19 cellular contexts compared by ENCODE assay signal in genomic region chrX:78759081-78759480, GRCh38. TPM values are rescaled to one million over a fixed set of nuclear protein-coding genes. Genes with fewer than 3 reads are reported as not detected.
DNase-seq lines count a peak whose midpoint lies in the region; FAIRE-seq and TF ChIP-seq lines count a peak whose summit lies in the region.
"Had no signal": no experiment of that assay in that cellular context is flagged by ENCODE, and none has a peak within 500 bp of the region (broad histone marks: within the 10 kb centered on the region; RNA-seq: fewer than 3 reads in every experiment).

No MANE protein-coding gene starts in this region.

- DNase-seq in GM12891 (ENCODE audit: insufficient read length, low spot score) (no peak), M059J (ENCODE audit: low read depth) (peak; percentile 71), foreskin fibroblast (peak; percentile 0 to 18), Ammon's horn (ENCODE audit: low spot score) (no peak), cardiac septum (ENCODE audit: low spot score) (no peak), medulla oblongata (ENCODE audit: extremely low spot score) (no peak)
- DNase-seq: Caco-2; CD4-positive, alpha-beta T cell; DMS153; DMS79; GOT3; H7; KBM-7 had no signal

- H3K4me3 ChIP-seq in foreskin fibroblast (ENCODE audit: low read depth in 1 of 2, low read length in 2 of 2): no peak overlapping the region
- H3K4me3 ChIP-seq: GM12878 had no signal

- TF ChIP-seq POLR2A in GM12891 (IDR thresholded peaks at IDR 0.05; ENCODE audit: low read depth, low read length): no peak

- no peak for TF ChIP-seq CTCF in foreskin fibroblast (IDR thresholded peaks at IDR 0.05; ENCODE audit: low read depth, low read length)

- FAIRE-seq in GM12891 (lab: Jason Lieb, UNC): peak; percentile 16
- FAIRE-seq: D721Med, GM12878, HepG2 had no signal

- intact Hi-C loops in cardiac septum (cut with DNase I): no loop called here

TF ChIP-seq in GM12891, 5 proteins besides CTCF, POLR2A, EP300 and RAD21:
- no peak for TF ChIP-seq PAX5 (IDR thresholded peaks at IDR 0.05; ENCODE audit: insufficient read depth, low read length, severe bottlenecking)
- TF ChIP-seq POLR2AphosphoS5 (IDR thresholded peaks at IDR 0.05; ENCODE audit: low read depth, low read length): no peak
- TF ChIP-seq TAF1 (IDR thresholded peaks at IDR 0.05; ENCODE audit: low read depth, low read length): no peak
- no peak for TF ChIP-seq SPI1 (IDR thresholded peaks at IDR 0.05; ENCODE audit: low read depth, low read length)
- no peak for TF ChIP-seq POU2F2 (IDR thresholded peaks at IDR 0.05; ENCODE audit: low read depth, low read length)

RNA-seq across cellular contexts. Expression of gene LPAR4, which starts 11.6 kb away (rescaled TPM):
- not detected for polyA plus RNA-seq in GM12891 (2012; ENCODE audit: low read depth, missing spikeins)
- total RNA-seq in M059J (2014; rRNA removed; shearing (Covaris generic)): 2.0 and 3.3 TPM in 2 replicates
- total RNA-seq in cardiac septum: 0.40 TPM
- total RNA-seq: Caco-2; CD4-positive, alpha-beta T cell; Daoy; G401; GM12878; HepG2 had no signal
- polyA plus RNA-seq: HepG2, IgD-negative memory B cell had no signal

Comparison
In these comparisons a context has a peak if more than half of its experiments do, and no peak if none do; other contexts are left out.
1. DNase-seq: peak in M059J (single experiment) and foreskin fibroblast (2 of 2); none in GM12891 (single experiment), Ammon's horn (single experiment), cardiac septum (single experiment) and medulla oblongata (single experiment).